Comparison of ENCODE assay signal across 14 cellular contexts in genomic region chr19:6235031-6235951, GRCh38. TPM values are rescaled to one million over a fixed set of nuclear protein-coding genes. Genes with fewer than 3 reads are reported as not detected.
DNase-seq lines count a peak whose midpoint lies in the region; ATAC-seq, FAIRE-seq and TF ChIP-seq lines count a peak whose summit lies in the region.
"Had no signal": no experiment of that assay in that cellular context is flagged by ENCODE, and none has a peak within 500 bp of the region (broad histone marks: within the 10 kb centered on the region; RNA-seq: fewer than 3 reads in every experiment).

No MANE protein-coding gene starts in this region.

- TF ChIP-seq EP300 in transverse colon (IDR thresholded peaks at IDR 0.05; ENCODE audit: low read depth), result no peak

- TF ChIP-seq CTCF in VCaP (conservative IDR thresholded peaks at IDR 0.05) (no peak), kidney (IDR thresholded peaks at IDR 0.05; ENCODE audit: borderline replicate concordance, extremely low read depth, insufficient read depth) (no peak), progenitor cell of endocrine pancreas (IDR thresholded peaks at IDR 0.05; ENCODE audit: unreplicated experiment) (no peak), transverse colon (IDR thresholded peaks at IDR 0.05) (no peak)

- no peak for ATAC-seq in GM18502 (IDR thresholded peaks at IDR 0.05; ENCODE audit: poor library complexity, unreplicated experiment)

- peaks cover 12% of the 10 kb centered on the region for H3K4me1 Mint-ChIP-seq in progenitor cell of endocrine pancreas (ENCODE audit: low read depth)

- H3K9me3 ChIP-seq in kidney (ENCODE audit: control insufficient read depth in 1 of 2, low read length in 2 of 2) (no peaks in the 10 kb centered on the region), transverse colon (no peaks in the 10 kb centered on the region)
- H3K9me3 ChIP-seq: thyroid gland had no signal

- no peak overlapping the region for H3K9ac ChIP-seq in kidney (ENCODE audit: low read length in 2 of 2)

- no peak overlapping the region for H3K4me3 ChIP-seq in kidney (ENCODE audit: low read length in 2 of 2)
- no peak overlapping the region for H3K4me3 ChIP-seq in transverse colon
- H3K4me3 ChIP-seq: thyroid gland had no signal

- no peaks in the 10 kb centered on the region for H3K27me3 ChIP-seq in transverse colon
- H3K27me3 ChIP-seq: thyroid gland had no signal

- DNase-seq in GM12892 (ENCODE audit: insufficient read length) (peak; percentile 14), kidney (peak; percentile 69), progenitor cell of endocrine pancreas (ENCODE audit: low spot score, unreplicated experiment) (no peak), NCI-H226 (no peak), transverse colon (no peak), activated gamma-delta T cell treated with Interleukin-2 at 50 U/mL for 16 hours (no peak)
- DNase-seq: activated CD4-positive, alpha-beta T cell treated with anti-CD3 and anti-CD28 coated beads for 48 hours; activated T-cell treated with anti-CD3 and anti-CD28 coated beads, Interleukin-2, amount 50 U/mL, for 48 hours; CD4-positive, CD25-positive, alpha-beta regulatory T cell; NK-92 treated with Interleukin-12 subunit alpha and Interleukin-12 subunit beta, amount 100 ng/mL, for 24 hours; SHP77 had no signal

- in situ Hi-C loops in transverse colon (cut with MboI; ENCODE audit: low pct_ligation_motif_present in 1 of 4, low pct_unique_long_range_greater_than_20kb in 1 of 4, low sequenced_read_pairs in 3 of 4), result no loop called here

- H3K36me3 ChIP-seq in kidney (ENCODE audit: control insufficient read depth in 1 of 2, insufficient read depth in 2 of 2, low read length in 2 of 2), result no peaks in the 10 kb centered on the region
- no peaks in the 10 kb centered on the region for H3K36me3 ChIP-seq in transverse colon

- intact Hi-C loops in kidney (cut with DNase I) (no loop called here), transverse colon (cut with DNase I; ENCODE audit: low total_unique reads) (no loop called here)

- FAIRE-seq in GM12892 (lab: Jason Lieb, UNC), result no peak
- FAIRE-seq in kidney (lab: Jason Lieb, UNC), result no peak

- peaks cover 25 to 52% of the 10 kb centered on the region in 2 donors for H3K4me1 ChIP-seq in kidney (ENCODE audit: control insufficient read depth in 1 of 2, insufficient read depth in 1 of 2, low read depth in 1 of 2, low read length in 2 of 2)
- peaks cover 10 to 50% (median 39%) of the 10 kb centered on the region in 4 donors for H3K4me1 ChIP-seq in transverse colon

- no peaks in the 10 kb centered on the region for H3K9me3 Mint-ChIP-seq in progenitor cell of endocrine pancreas (ENCODE audit: low read depth)

- no peaks in the 10 kb centered on the region for H3K27me3 Mint-ChIP-seq in progenitor cell of endocrine pancreas
- H3K27me3 Mint-ChIP-seq: CD4-positive, CD25-positive, alpha-beta regulatory T cell had no signal

- no peak overlapping the region for H3K4me3 Mint-ChIP-seq in progenitor cell of endocrine pancreas (ENCODE audit: low read depth)
- H3K4me3 Mint-ChIP-seq: CD4-positive, CD25-positive, alpha-beta regulatory T cell had no signal

- H3K27ac Mint-ChIP-seq in progenitor cell of endocrine pancreas, result peak overlapping the region; percentile 37

- H3K36me3 Mint-ChIP-seq in progenitor cell of endocrine pancreas (ENCODE audit: insufficient read depth), result peaks cover 1% of the 10 kb centered on the region

- TF ChIP-seq POLR2A in GM12892 (IDR thresholded peaks at IDR 0.05; ENCODE audit: low read depth, low read length), result no peak
- TF ChIP-seq POLR2A in transverse colon (IDR thresholded peaks at IDR 0.05), result no peak

- 79 to 100% methylated on average over 1 to 22 of the region's 26 CpGs for WGBS in transverse colon (ENCODE audit: low coverage in 1 of 2), 2 donors

- H3K27ac ChIP-seq in VCaP, result peak overlapping the region; percentile 81
- no peak overlapping the region for H3K27ac ChIP-seq in kidney (ENCODE audit: low read depth in 2 of 2, low read length in 2 of 2)
- H3K27ac ChIP-seq in transverse colon, result peak overlapping the region in 1 of 4 donors; percentile 12

RNA-seq across cellular contexts. Expression of gene MLLT1, which starts 44.5 kb away (rescaled TPM):
- 7.4 TPM for polyA plus RNA-seq in GM12892 (2012; ENCODE audit: missing spikeins)
- total RNA-seq in kidney, result 53.2 TPM
- 32.0 TPM for polyA plus RNA-seq in kidney (ENCODE audit: insufficient read depth, low read depth, low replicate concordance)
- 93.6 and 106 TPM in 2 replicates for total RNA-seq in progenitor cell of endocrine pancreas
- 10 to 100 TPM; 12.3 to 34.6 (median 19.7) TPM for total RNA-seq in transverse colon

Comparison
In these comparisons a context has a peak if more than half of its experiments do, and no peak if none do; other contexts are left out.
1. DNase-seq: peak in GM12892 (single experiment) and kidney (single experiment); none in progenitor cell of endocrine pancreas (single experiment), NCI-H226 (single experiment), transverse colon (single experiment) and activated gamma-delta T cell treated with Interleukin-2 at 50 U/mL for 16 hours (single experiment).